ENCODE assay signal across 26 cellular contexts in genomic region chr21:33695785-33696184, GRCh38.
"Had no signal": no experiment of that assay in that cellular context is flagged by ENCODE, and none has a peak within 500 bp of the region (broad histone marks: within the 10 kb centered on the region; RNA-seq: fewer than 3 reads in every experiment).

No MANE protein-coding gene starts in this region.

- H3K27me3 Mint-ChIP-seq: activated naive CD8-positive, alpha-beta T cell; stimulated activated naive CD8-positive, alpha-beta T cell treated with anti-CD3 and anti-CD28 coated beads, Interleukin-15, Interleukin-2, amounts not matched to agents 100 ng/mL and 50 ng/mL, for 24 hours had no signal

- H3K9me3 Mint-ChIP-seq: activated B cell treated with CpG ODN at 0.5 μM for 24 hours; immature natural killer cell; natural killer cell; stimulated activated naive CD8-positive, alpha-beta T cell treated with anti-CD3 and anti-CD28 coated beads, Interleukin-15, Interleukin-2, amounts not matched to agents 100 ng/mL and 50 ng/mL, for 24 hours; T-helper 1 cell treated with Interleukin-12 subunit alpha and Interleukin-12 subunit beta and Interleukin-4 antibody, amounts not matched to agents 30 μg/mL and 1 μg/mL, for 36 hours had no signal

- H3K9me3 ChIP-seq: body of pancreas, lower lobe of right lung, neutrophil, upper lobe of right lung had no signal

- H3K27ac ChIP-seq: body of pancreas, lower lobe of right lung, neutrophil, skin epidermis, upper lobe of right lung had no signal

- H3K4me1 ChIP-seq: body of pancreas had no signal

- DNase-seq: activated B cell treated with CpG ODN at 0.5 μM for 24 hours; activated CD4-positive, alpha-beta T cell treated with anti-CD3 and anti-CD28 coated beads, Interleukin-2, amount 50 U/mL, for 4 hours; activated effector memory CD4-positive, alpha-beta T cell treated with Interleukin-2 at 50 U/mL for 16 hours; activated naive CD4-positive, alpha-beta T cell treated with Interleukin-2 at 50 U/mL for 16 hours; activated T-cell treated with anti-CD3 and anti-CD28 coated beads for 4 hours; aorta; body of pancreas; cortex of kidney; foreskin fibroblast; head of caudate nucleus; hypothalamus; immature natural killer cell; lower lobe of right lung; mesenchymal stem cell; natural killer cell; stimulated activated CD4-positive, alpha-beta T cell treated with anti-CD3 and anti-CD28 coated beads, Interleukin-12 subunit alpha, Interleukin-12 subunit beta, amount 100 ng/mL, for 4 hours; stimulated activated CD4-positive, alpha-beta T cell treated with anti-CD3 and anti-CD28 coated beads, Interleukin-4, amount 100 ng/mL, for 1 hour; substantia nigra; SW 1271; T-helper 9 cell; upper lobe of right lung had no signal

- H3K4me1 Mint-ChIP-seq: activated B cell treated with CpG ODN at 0.5 μM for 24 hours, immature natural killer cell, natural killer cell had no signal

- H3K27me3 ChIP-seq: body of pancreas, neutrophil, upper lobe of right lung had no signal

- H3K36me3 ChIP-seq: lower lobe of right lung, neutrophil, upper lobe of right lung had no signal

- H3K27ac Mint-ChIP-seq: activated B cell treated with CpG ODN at 0.5 μM for 24 hours; activated naive CD8-positive, alpha-beta T cell; immature natural killer cell; natural killer cell; stimulated activated naive CD8-positive, alpha-beta T cell treated with anti-CD3 and anti-CD28 coated beads, Interleukin-15, Interleukin-2, amounts not matched to agents 100 ng/mL and 50 ng/mL, for 24 hours; T-helper 1 cell treated with Interleukin-12 subunit alpha and Interleukin-12 subunit beta and Interleukin-4 antibody, amounts not matched to agents 30 μg/mL and 1 μg/mL, for 36 hours had no signal

- H3K36me3 Mint-ChIP-seq: activated naive CD8-positive, alpha-beta T cell; natural killer cell had no signal

- H3K4me3 Mint-ChIP-seq: activated B cell treated with CpG ODN at 0.5 μM for 24 hours; activated naive CD8-positive, alpha-beta T cell; immature natural killer cell; natural killer cell; stimulated activated naive CD8-positive, alpha-beta T cell treated with anti-CD3 and anti-CD28 coated beads, Interleukin-15, Interleukin-2, amounts not matched to agents 100 ng/mL and 50 ng/mL, for 24 hours; T-helper 1 cell treated with Interleukin-12 subunit alpha and Interleukin-12 subunit beta and Interleukin-4 antibody, amounts not matched to agents 30 μg/mL and 1 μg/mL, for 36 hours had no signal

- H3K4me3 ChIP-seq: body of pancreas, lower lobe of right lung, skin epidermis, upper lobe of right lung had no signal
